In genomic region chr4:4541661-4542570, GRCh38 we compare ENCODE assay signal across 8 cellular contexts. TPM values are rescaled to one million over a fixed set of nuclear protein-coding genes. Genes with fewer than 3 reads are reported as not detected.
DNase-seq lines count a peak whose midpoint lies in the region; ATAC-seq and TF ChIP-seq lines count a peak whose summit lies in the region.

Gene STX18 (minus strand): TSS chr4:4542048. CDS start chr4:4541964, 84 bp downstream.

- H3K4me1 ChIP-seq in IMR-90 (ENCODE audit: control insufficient read depth, insufficient read depth, low read length) (no peaks in the 10 kb centered on the region), PC-3 (ENCODE audit: insufficient read depth, low read length) (peaks cover 11% of the 10 kb centered on the region), esophagus (ENCODE audit: control insufficient read depth in 2 of 2, insufficient read depth in 2 of 2, low read length in 1 of 2) (peaks cover 0 to 5% of the 10 kb centered on the region in 2 donors), mucosa of stomach (ENCODE audit: control insufficient read depth, insufficient read depth, low read length) (peaks cover 14% of the 10 kb centered on the region)

- no peaks in the 10 kb centered on the region for H3K9me3 Mint-ChIP-seq in activated T-cell treated with anti-CD3 and anti-CD28 coated beads, Interleukin-2, amount 50 U/mL, for 24 hours

- peak within 1 kb of the TSS; percentile 64; the same call in 1 of the 2 replicates for H2BK20ac ChIP-seq in IMR-90 (ENCODE audit: low read depth, low read length)

- H3F3A ChIP-seq in PC-3 (ENCODE audit: low read length, unreplicated experiment), result no peaks in the 10 kb centered on the region

- no peak within 1 kb of the TSS; the same call in 1 of the 2 replicates for H3K18ac ChIP-seq in IMR-90 (ENCODE audit: low read depth, low read length)

- H2BK5ac ChIP-seq in IMR-90 (ENCODE audit: low read depth, low read length, poor library complexity, severe bottlenecking), result peak within 1 kb of the TSS; percentile 78

- H3K27ac Mint-ChIP-seq in activated T-cell treated with anti-CD3 and anti-CD28 coated beads, Interleukin-2, amount 50 U/mL, for 24 hours, result peak within 1 kb of the TSS; percentile 91

- H3K36me3 Mint-ChIP-seq in activated T-cell treated with anti-CD3 and anti-CD28 coated beads, Interleukin-2, amount 50 U/mL, for 24 hours (ENCODE audit: low read depth), result peaks cover 41% of the 10 kb centered on the region

- DNase-seq in DMS153 treated with DMSO at 0.1 percent for 48 hours (lab: John Stamatoyannopoulos, UW; ENCODE audit: unreplicated experiment) (peak; percentile 19), IMR-90 (peak; percentile 83), PC-3 (peak; percentile 76)
- DNase-seq in activated T-cell treated with anti-CD3 and anti-CD28 coated beads, Interleukin-2, amount 50 U/mL, for 24 hours, result peak; percentile 96
- peak; percentile 80 for DNase-seq in stimulated activated CD8-positive, alpha-beta memory T cell treated with anti-CD3 and anti-CD28 coated beads, Interleukin-7, amount 100 ng/mL, for 24 hours (ENCODE audit: low read depth)

- peaks cover 16% of the 10 kb centered on the region; the same call in 1 of the 2 replicates for H4K20me1 ChIP-seq in IMR-90 (ENCODE audit: insufficient read depth, low read length)
- H4K20me1 ChIP-seq in PC-3 (ENCODE audit: low read length), result peaks cover 28% of the 10 kb centered on the region; the same call in 1 of the 2 replicates

- peak within 1 kb of the TSS; percentile 86 to 98 for H4K8ac ChIP-seq in IMR-90 (ENCODE audit: low read depth in 2 of 2, low read length in 2 of 2)

- peaks cover 65% of the 10 kb centered on the region for H3K79me2 ChIP-seq in PC-3 (ENCODE audit: low read length)

- POLR2A ChIA-PET in IMR-90 (lab: Charles Lee; ENCODE audit: unreplicated experiment), result interaction anchor here (0.7 kb wide), 1 partner anchor 35 kb away, joined by 4 read pairs; no protein-coding TSS in a partner anchor
- POLR2A ChIA-PET in PC-3 (lab: Charles Lee; ENCODE audit: unreplicated experiment), result interaction anchor here (0.7 kb wide), 1 partner anchor 17 kb away, joined by 6 read pairs; no protein-coding TSS in a partner anchor

- H3K4me2 ChIP-seq in IMR-90 (ENCODE audit: low read depth, low read length) (peak within 1 kb of the TSS; percentile 94), PC-3 (ENCODE audit: low read length) (peak within 1 kb of the TSS; percentile 78)

- H3K4me3 ChIP-seq in IMR-90 (ENCODE audit: insufficient read depth, low read depth, low read length), result peak within 1 kb of the TSS; percentile 66
- H3K4me3 ChIP-seq in PC-3 (ENCODE audit: low read length), result peak within 1 kb of the TSS; percentile 96
- H3K4me3 ChIP-seq in esophagus (ENCODE audit: low read depth in 1 of 2, low read length in 2 of 2), result peak within 1 kb of the TSS; percentile 92 to 94
- peak within 1 kb of the TSS; percentile 95 for H3K4me3 ChIP-seq in mucosa of stomach (ENCODE audit: low read length)

- peak within 1 kb of the TSS; percentile 91 for H3K14ac ChIP-seq in IMR-90 (replicated peaks; ENCODE audit: low read depth, low read length)

- peak; percentile 38 for TF ChIP-seq RAD21 in IMR-90 (IDR thresholded peaks at IDR 0.05; ENCODE audit: low read length)

- H2AK5ac ChIP-seq in IMR-90 (ENCODE audit: low read depth, low read length), result peak within 1 kb of the TSS; percentile 47

- H3K9ac ChIP-seq in IMR-90 (ENCODE audit: low read depth, low read length) (peak within 1 kb of the TSS; percentile 85), PC-3 (ENCODE audit: low read length) (peak within 1 kb of the TSS; percentile 97), mucosa of stomach (ENCODE audit: low read length) (peak within 1 kb of the TSS; percentile 94)

- peak; percentile 79 for ATAC-seq in GM21528 (IDR thresholded peaks at IDR 0.05; ENCODE audit: low FRiP score, unreplicated experiment)
- peak; percentile 99 for ATAC-seq in IMR-90 (ENCODE audit: low read depth)
- ATAC-seq in PC-3, result peak; percentile 78

- in situ Hi-C loops in IMR-90 (cut with MboI; ENCODE audit: low sequenced_read_pairs), result no loop called here

- TF ChIP-seq CTCF in IMR-90 (conservative IDR thresholded peaks at IDR 0.05; ENCODE audit: low read depth, low read length) (no peak), PC-3 (conservative IDR thresholded peaks at IDR 0.05; ENCODE audit: low read depth, low read length) (no peak)

- peak within 1 kb of the TSS; percentile 90 for H3K4me3 Mint-ChIP-seq in activated T-cell treated with anti-CD3 and anti-CD28 coated beads, Interleukin-2, amount 50 U/mL, for 24 hours

- H2BK15ac ChIP-seq in IMR-90 (ENCODE audit: low read depth, low read length), result peak within 1 kb of the TSS; percentile 45; the same call in 1 of the 3 replicates

- 0% methylated on average over 20 of the region's 76 CpGs; no CpG with 5 or more reads in 1 of the 2 experiments for WGBS in IMR-90 (ENCODE audit: extremely low coverage in 2 of 2, insufficient read length in 1 of 2), 2 experiments
- 0% methylated on average over 74 to 76 of the region's 76 CpGs for WGBS in esophagus, 2 donors

- H2AFZ ChIP-seq in IMR-90 (replicated peaks; ENCODE audit: low read length, poor library complexity) (peak within 1 kb of the TSS; percentile 98), PC-3 (ENCODE audit: low read length) (peak within 1 kb of the TSS; percentile 93)

- H3K27ac ChIP-seq in IMR-90 (ENCODE audit: insufficient read depth, low read length) (peak within 1 kb of the TSS; percentile 74), PC-3 (ENCODE audit: low read length) (peak within 1 kb of the TSS; percentile 71), esophagus (ENCODE audit: low read depth in 2 of 2, low read length in 1 of 2) (peak within 1 kb of the TSS; percentile 81 to 85)

- H3K36me3 ChIP-seq in IMR-90 (ENCODE audit: control insufficient read depth, insufficient read depth, low read length) (no peaks in the 10 kb centered on the region), PC-3 (ENCODE audit: low read depth, low read length) (no peaks in the 10 kb centered on the region), esophagus (ENCODE audit: control insufficient read depth in 2 of 2, insufficient read depth in 2 of 2, low read length in 1 of 2) (no peaks in the 10 kb centered on the region), mucosa of stomach (ENCODE audit: control insufficient read depth, insufficient read depth, low read length) (no peaks in the 10 kb centered on the region)

- H2AK9ac ChIP-seq in IMR-90 (replicated peaks; ENCODE audit: low read depth, low read length, poor library complexity), result peak within 1 kb of the TSS; percentile 96

- H4K5ac ChIP-seq in IMR-90 (ENCODE audit: low read depth, low read length), result peak within 1 kb of the TSS; percentile 94

- H3K23ac ChIP-seq in IMR-90 (ENCODE audit: low read depth, low read length), result peak within 1 kb of the TSS; percentile 64

- no peaks in the 10 kb centered on the region for H3K9me2 ChIP-seq in PC-3 (replicated peaks; ENCODE audit: low read length)

- TF ChIP-seq POLR2A in IMR-90 (IDR thresholded peaks at IDR 0.05; ENCODE audit: low read depth, low read length), result peak; percentile 84

- intact Hi-C loops in IMR-90 (cut with micrococcal nuclease) (loop anchor here (2.0 to 5.0 kb wide), 2 partner anchors 135 to 317 kb away; partner anchors contain the start of gene MSX1), PC-3 (cut with micrococcal nuclease) (loop anchor here (10.0 kb wide), 1 partner anchor 123 kb away; no protein-coding TSS in a partner anchor)

- no peaks in the 10 kb centered on the region for H3K27me3 Mint-ChIP-seq in activated T-cell treated with anti-CD3 and anti-CD28 coated beads, Interleukin-2, amount 50 U/mL, for 24 hours

- peaks cover 56% of the 10 kb centered on the region for H3K4me1 Mint-ChIP-seq in activated T-cell treated with anti-CD3 and anti-CD28 coated beads, Interleukin-2, amount 50 U/mL, for 24 hours (ENCODE audit: low read depth)

- H3K27me3 ChIP-seq in IMR-90 (ENCODE audit: control insufficient read depth, insufficient read depth, low read length), result no peaks in the 10 kb centered on the region
- no peaks in the 10 kb centered on the region for H3K27me3 ChIP-seq in PC-3 (ENCODE audit: low read length)
- H3K27me3 ChIP-seq in esophagus (ENCODE audit: control insufficient read depth in 1 of 2, insufficient read depth in 2 of 2, low read length in 2 of 2), result no peaks in the 10 kb centered on the region
- no peaks in the 10 kb centered on the region for H3K27me3 ChIP-seq in mucosa of stomach (ENCODE audit: control insufficient read depth, insufficient read depth, low read length)

- H3K9me3 ChIP-seq in IMR-90 (ENCODE audit: control insufficient read depth, insufficient read depth, low read length) (no peaks in the 10 kb centered on the region), PC-3 (ENCODE audit: low read length) (no peaks in the 10 kb centered on the region), esophagus (ENCODE audit: control insufficient read depth in 2 of 2, insufficient read depth in 1 of 2, low read depth in 1 of 2, low read length in 1 of 2) (no peaks in the 10 kb centered on the region), mucosa of stomach (ENCODE audit: control insufficient read depth, low read length) (no peaks in the 10 kb centered on the region)

- H3K9me1 ChIP-seq in IMR-90 (ENCODE audit: insufficient read depth, low read length), result peaks cover 11% of the 10 kb centered on the region

- H3K79me1 ChIP-seq in IMR-90 (ENCODE audit: low read depth in 1 of 2, low read length in 2 of 2), result peaks cover 34 to 51% of the 10 kb centered on the region in 2 experiments

- peak within 1 kb of the TSS; percentile 75 for H4K91ac ChIP-seq in IMR-90 (ENCODE audit: insufficient read depth, low read depth, low read length)

- H2BK120ac ChIP-seq in IMR-90 (ENCODE audit: low read depth, low read length), result peak within 1 kb of the TSS; percentile 83

- H3K4ac ChIP-seq in IMR-90 (ENCODE audit: low read depth, low read length), result peak within 1 kb of the TSS; percentile 88

- CTCF ChIA-PET in IMR-90 (lab: Yijun Ruan, JAX) (interaction anchor here (0.9 to 1.9 kb wide), 2 partner anchors 14 to 22 kb away, joined by 3 to 12 read pairs; no protein-coding TSS in a partner anchor), PC-3 (lab: Charles Lee) (interaction anchor here (0.6 kb wide), 1 partner anchor 33 kb away, joined by 6 read pairs; no protein-coding TSS in a partner anchor)

- peak within 1 kb of the TSS; percentile 71; the same call in 1 of the 2 replicates for H3K56ac ChIP-seq in IMR-90 (ENCODE audit: extremely low read depth, insufficient read depth, low read length)

- dilution Hi-C loops in IMR-90 (cut with HindIII; ENCODE audit: low sequenced_read_pairs, unreplicated experiment), result no loop called here

- BruUV-seq in IMR-90 (replicated peaks; lab: Mats Ljungman, UMichigan) (no TSS peak), PC-3 (replicated peaks; lab: Mats Ljungman, UMichigan) (TSS peak; percentile 62)

RNA-seq across cellular contexts. Expression of gene STX18, which starts in this region (rescaled TPM):
- total RNA-seq in IMR-90 (2012; rRNA removed), result 20.1 and 26.9 TPM in 2 replicates
- polyA plus RNA-seq in IMR-90 (2012; rRNA removed), result 20.2 and 23.4 TPM in 2 replicates
- polyA plus RNA-seq in IMR-90 (2012; cell fraction: cytosol; rRNA removed), result 28.5 and 38.9 TPM in 2 replicates
- polyA plus RNA-seq in IMR-90 (2012; cell fraction: nucleus; rRNA removed; ENCODE audit: low replicate concordance), result 32.2 and 66.6 TPM in 2 replicates
- total RNA-seq in PC-3 (2014; rRNA removed), result 24.0 and 25.0 TPM in 2 replicates
- polyA plus RNA-seq in esophagus, result 10 to 100 TPM; 12.4 to 17.3 TPM

Comparison
In these comparisons a context has a peak if more than half of its experiments do, and no peak if none do; other contexts are left out.
1. Peak in every context shown above with its lines: DNase-seq, ATAC-seq, H3K4me3 ChIP-seq and H3K27ac ChIP-seq.
2. DNase-seq: peak in every context shown above with its lines; median percentile 96 in activated T-cell treated with anti-CD3 and anti-CD28 coated beads, Interleukin-2, amount 50 U/mL, for 24 hours; 83 in IMR-90; 80 in stimulated activated CD8-positive, alpha-beta memory T cell treated with anti-CD3 and anti-CD28 coated beads, Interleukin-7, amount 100 ng/mL, for 24 hours; 76 in PC-3; 19 in DMS153 treated with DMSO at 0.1 percent for 48 hours.